In genomic region chr3:127090218-127091160, GRCh38 we compare ENCODE assay signal across 17 cellular contexts.
A peak's percentile ranks its signal among the peaks of the same experiment; 100 is the strongest.
DNase-seq lines count a peak whose midpoint lies in the region; ATAC-seq and TF ChIP-seq lines count a peak whose summit lies in the region.
"Had no signal": no experiment of that assay in that cellular context is flagged by ENCODE, and none has a peak within 500 bp of the region (broad histone marks: within the 10 kb centered on the region; RNA-seq: fewer than 3 reads in every experiment).

No MANE protein-coding gene starts in this region.

- CTCF ChIA-PET in activated naive CD4-positive, alpha-beta T cell treated with anti-CD3 and anti-CD28 coated beads, Interleukin-2, amount 10 ng/mL, durations not matched to agents 7 days and 5 days (lab: Charles Lee), result no interaction called here

- ATAC-seq in stimulated activated naive CD8-positive, alpha-beta T cell treated with anti-CD3 and anti-CD28 coated beads, Interleukin-15, amount 100 ng/mL, for 72 hours, result peak; percentile 36
- ATAC-seq in stimulated activated naive CD8-positive, alpha-beta T cell treated with anti-CD3 and anti-CD28 coated beads, Interleukin-15, Interleukin-2, amounts not matched to agents 100 U/mL and 50 U/mL, for 24 hours, result no peak
- ATAC-seq in HG02840 (IDR thresholded peaks at IDR 0.05; ENCODE audit: low FRiP score, unreplicated experiment), result no peak
- ATAC-seq: GM23338 had no signal

- no peak for DNase-seq in stimulated activated naive CD8-positive, alpha-beta T cell treated with anti-CD3 and anti-CD28 coated beads, Interleukin-15, amount 100 ng/mL, for 72 hours
- no peak for DNase-seq in stimulated activated naive CD8-positive, alpha-beta T cell treated with anti-CD3 and anti-CD28 coated beads, Interleukin-15, Interleukin-2, amounts not matched to agents 100 U/mL and 50 U/mL, for 24 hours
- DNase-seq in chondrocyte (ENCODE audit: low spot score) (peak; percentile 83), UCSD-AML1 (lab: John Stamatoyannopoulos, UW; ENCODE audit: unreplicated experiment) (no peak)
- no peak for DNase-seq in activated naive CD4-positive, alpha-beta T cell treated with anti-CD3 and anti-CD28 coated beads, Interleukin-2, amount 10 ng/mL, durations not matched to agents 7 days and 5 days
- DNase-seq: DMS53, HCEC 1CT, MV-4-11, NCI-H1417, NCI-H2081 treated with DMSO at 0.1 percent for 48 hours, NCI-H524 treated with DMSO at 0.1 percent for 48 hours, OCI-M1, SHP77 had no signal

- H3K36me3 Mint-ChIP-seq in chondrocyte (ENCODE audit: low read depth), result peaks cover 2% of the 10 kb centered on the region
- no peaks in the 10 kb centered on the region for H3K36me3 Mint-ChIP-seq in activated naive CD4-positive, alpha-beta T cell treated with anti-CD3 and anti-CD28 coated beads, Interleukin-2, amount 10 ng/mL, durations not matched to agents 7 days and 5 days

- H3K9me3 Mint-ChIP-seq in stimulated activated naive CD8-positive, alpha-beta T cell treated with anti-CD3 and anti-CD28 coated beads, Interleukin-15, amount 100 ng/mL, for 72 hours, result no peaks in the 10 kb centered on the region
- peaks cover 10% of the 10 kb centered on the region for H3K9me3 Mint-ChIP-seq in chondrocyte (ENCODE audit: low read depth)
- H3K9me3 Mint-ChIP-seq in activated naive CD4-positive, alpha-beta T cell treated with anti-CD3 and anti-CD28 coated beads, Interleukin-2, amount 10 ng/mL, durations not matched to agents 7 days and 5 days, result no peaks in the 10 kb centered on the region
- H3K9me3 Mint-ChIP-seq: GM23338 had no signal

- H2AFZ ChIP-seq in parathyroid adenoma, result peak overlapping the region; percentile 15
- H2AFZ ChIP-seq: GM23338 had no signal

- no peak overlapping the region for H3K27ac Mint-ChIP-seq in stimulated activated naive CD8-positive, alpha-beta T cell treated with anti-CD3 and anti-CD28 coated beads, Interleukin-15, amount 100 ng/mL, for 72 hours
- H3K27ac Mint-ChIP-seq in chondrocyte (ENCODE audit: unreplicated experiment), result no peak overlapping the region
- H3K27ac Mint-ChIP-seq in activated naive CD4-positive, alpha-beta T cell treated with anti-CD3 and anti-CD28 coated beads, Interleukin-2, amount 10 ng/mL, durations not matched to agents 7 days and 5 days, result no peak overlapping the region
- H3K27ac Mint-ChIP-seq: GM23338, IgD-negative memory B cell had no signal

- peaks cover 11% of the 10 kb centered on the region for H3K4me1 ChIP-seq in parathyroid adenoma

- H3K4me1 Mint-ChIP-seq in stimulated activated naive CD8-positive, alpha-beta T cell treated with anti-CD3 and anti-CD28 coated beads, Interleukin-15, amount 100 ng/mL, for 72 hours, result no peaks in the 10 kb centered on the region
- H3K4me1 Mint-ChIP-seq in chondrocyte (ENCODE audit: low read depth), result peaks cover 8% of the 10 kb centered on the region
- H3K4me1 Mint-ChIP-seq in activated naive CD4-positive, alpha-beta T cell treated with anti-CD3 and anti-CD28 coated beads, Interleukin-2, amount 10 ng/mL, durations not matched to agents 7 days and 5 days, result no peaks in the 10 kb centered on the region
- H3K4me1 Mint-ChIP-seq: GM23338, IgD-negative memory B cell had no signal

- H3K79me2 ChIP-seq in parathyroid adenoma, result no peaks in the 10 kb centered on the region

- H3K27me3 Mint-ChIP-seq in stimulated activated naive CD8-positive, alpha-beta T cell treated with anti-CD3 and anti-CD28 coated beads, Interleukin-15, amount 100 ng/mL, for 72 hours, result peaks cover 8% of the 10 kb centered on the region
- peaks cover 24% of the 10 kb centered on the region for H3K27me3 Mint-ChIP-seq in chondrocyte (ENCODE audit: low read depth)
- H3K27me3 Mint-ChIP-seq in activated naive CD4-positive, alpha-beta T cell treated with anti-CD3 and anti-CD28 coated beads, Interleukin-2, amount 10 ng/mL, durations not matched to agents 7 days and 5 days, result no peaks in the 10 kb centered on the region

- no peak overlapping the region for H3K4me2 ChIP-seq in parathyroid adenoma (ENCODE audit: low read length)
- H3K4me2 ChIP-seq: GM23338 had no signal

- H3K4me3 Mint-ChIP-seq in stimulated activated naive CD8-positive, alpha-beta T cell treated with anti-CD3 and anti-CD28 coated beads, Interleukin-15, amount 100 ng/mL, for 72 hours, result no peak overlapping the region
- no peak overlapping the region for H3K4me3 Mint-ChIP-seq in chondrocyte (ENCODE audit: unreplicated experiment)
- H3K4me3 Mint-ChIP-seq in activated naive CD4-positive, alpha-beta T cell treated with anti-CD3 and anti-CD28 coated beads, Interleukin-2, amount 10 ng/mL, durations not matched to agents 7 days and 5 days, result no peak overlapping the region
- H3K4me3 Mint-ChIP-seq: GM23338, IgD-negative memory B cell had no signal

- no peak overlapping the region for H3K4me3 ChIP-seq in parathyroid adenoma (ENCODE audit: low read depth, low read length)
- H3K4me3 ChIP-seq: GM23338 had no signal

- H3K27me3 ChIP-seq in parathyroid adenoma (ENCODE audit: control insufficient read depth, insufficient read depth, low read length), result no peaks in the 10 kb centered on the region

- H3K27ac ChIP-seq in parathyroid adenoma, result no peak overlapping the region

- TF ChIP-seq CTCF in chondrocyte (IDR thresholded peaks at IDR 0.05), result no peak
- no peak for TF ChIP-seq CTCF in parathyroid adenoma (IDR thresholded peaks at IDR 0.05)

- H3K36me3 ChIP-seq in parathyroid adenoma (ENCODE audit: control insufficient read depth, insufficient read depth, low read length), result no peaks in the 10 kb centered on the region

- no peak overlapping the region for H3K9ac ChIP-seq in parathyroid adenoma

- H3K9me3 ChIP-seq in parathyroid adenoma (ENCODE audit: control insufficient read depth, low read length), result no peaks in the 10 kb centered on the region
